8 cellular contexts compared by ENCODE assay signal in genomic region chr1:183180634-183181056, GRCh38. TPM values are rescaled to one million over a fixed set of nuclear protein-coding genes. Genes with fewer than 3 reads are reported as not detected.
DNase-seq lines count a peak whose midpoint lies in the region; ATAC-seq and TF ChIP-seq lines count a peak whose summit lies in the region.

No MANE protein-coding gene starts in this region.

- H4K20me1 ChIP-seq in GM23338 (replicated peaks; ENCODE audit: insufficient read depth) (no peaks in the 10 kb centered on the region), smooth muscle cell (ENCODE audit: low read depth) (no peaks in the 10 kb centered on the region)

- H3K79me2 ChIP-seq in GM23338 (replicated peaks; ENCODE audit: insufficient read depth): no peaks in the 10 kb centered on the region
- H3K79me2 ChIP-seq in smooth muscle cell (ENCODE audit: low read depth): no peaks in the 10 kb centered on the region

- H3K4me3 ChIP-seq in GM23338: no peak overlapping the region
- H3K4me3 ChIP-seq in RWPE2 (ENCODE audit: severe bottlenecking): no peak overlapping the region
- no peak overlapping the region for H3K4me3 ChIP-seq in gastroesophageal sphincter
- H3K4me3 ChIP-seq in smooth muscle cell: no peak overlapping the region

- no peaks in the 10 kb centered on the region; the same call in 1 of the 2 replicates for H3F3A ChIP-seq in GM23338 (replicated peaks; ENCODE audit: low read depth)
- no peaks in the 10 kb centered on the region for H3F3A ChIP-seq in smooth muscle cell (ENCODE audit: low read depth)

- ATAC-seq in GM23338 (peak; percentile 23), RWPE2 (ENCODE audit: low read depth) (peak; percentile 79), gastroesophageal sphincter (peak; percentile 72)

- H3K27me3 ChIP-seq in GM23338 (ENCODE audit: insufficient read depth): no peaks in the 10 kb centered on the region
- no peaks in the 10 kb centered on the region for H3K27me3 ChIP-seq in RWPE2 (ENCODE audit: insufficient read depth, poor library complexity, severe bottlenecking)
- no peaks in the 10 kb centered on the region for H3K27me3 ChIP-seq in gastroesophageal sphincter
- no peaks in the 10 kb centered on the region for H3K27me3 ChIP-seq in smooth muscle cell (ENCODE audit: low read depth)

- H3K27ac ChIP-seq in GM23338 (ENCODE audit: low read depth) (no peak overlapping the region), RWPE2 (ENCODE audit: poor library complexity, severe bottlenecking) (peak overlapping the region; percentile 96), gastroesophageal sphincter (peak overlapping the region; percentile 72 to 90 (median 78)), smooth muscle cell (ENCODE audit: low read depth) (peak overlapping the region; percentile 66)

- H2AFZ ChIP-seq in GM23338: peak overlapping the region; percentile 12; the same call in 1 of the 2 replicates
- H2AFZ ChIP-seq in smooth muscle cell (ENCODE audit: low read depth): peak overlapping the region; percentile 64

- H3K4me1 ChIP-seq in GM23338 (ENCODE audit: insufficient read depth) (peaks cover 28% of the 10 kb centered on the region), RWPE2 (ENCODE audit: insufficient read depth, poor library complexity, severe bottlenecking) (peaks cover 27% of the 10 kb centered on the region), gastroesophageal sphincter (peaks cover 2 to 39% (median 5%) of the 10 kb centered on the region in 3 donors), smooth muscle cell (ENCODE audit: low read depth) (peaks cover 10% of the 10 kb centered on the region)

- H3K36me3 Mint-ChIP-seq in GM23338 (ENCODE audit: low read depth): no peaks in the 10 kb centered on the region

- peak overlapping the region; percentile 51; the same call in 1 of the 2 replicates for H3K27ac Mint-ChIP-seq in GM23338

- H3K9me3 Mint-ChIP-seq in GM23338: no peaks in the 10 kb centered on the region

- H3K4me3 Mint-ChIP-seq in GM23338: no peak overlapping the region; the same call in 2 of the 3 replicates

- TF ChIP-seq POLR2A in gastroesophageal sphincter (IDR thresholded peaks at IDR 0.05): no peak

- H3K27me3 Mint-ChIP-seq in GM23338 (ENCODE audit: insufficient read depth, low read depth, poor library complexity): peaks cover 8% of the 10 kb centered on the region

- peaks cover 20% of the 10 kb centered on the region; the same call in 2 of the 3 replicates for H3K4me1 Mint-ChIP-seq in GM23338

- H3K4me2 ChIP-seq in GM23338 (no peak overlapping the region), smooth muscle cell (peak overlapping the region; percentile 43)

- DNase-seq in Daoy (ENCODE audit: low read depth) (peak; percentile 96), GM23338 (ENCODE audit: low spot score) (peak; percentile 30), RWPE2 (ENCODE audit: low spot score) (peak; percentile 67), smooth muscle cell (lab: John Stamatoyannopoulos, UW; ENCODE audit: unreplicated experiment) (no peak), NCI-H2171 (lab: John Stamatoyannopoulos, UW) (no peak), NCI-H345 treated with DMSO at 0.1 percent for 48 hours (lab: John Stamatoyannopoulos, UW; ENCODE audit: unreplicated experiment) (no peak), MV-4-11 (lab: John Stamatoyannopoulos, UW) (no peak)

- no peak for TF ChIP-seq EP300 in gastroesophageal sphincter (IDR thresholded peaks at IDR 0.05)

- TF ChIP-seq CTCF in GM23338 (conservative IDR thresholded peaks at IDR 0.05; ENCODE audit: low read depth in 2 of 2) (no peak), RWPE2 (IDR thresholded peaks at IDR 0.05; ENCODE audit: poor library complexity, severe bottlenecking) (no peak), gastroesophageal sphincter (IDR thresholded peaks at IDR 0.05) (no peak), smooth muscle cell (IDR thresholded peaks at IDR 0.05; ENCODE audit: borderline replicate concordance, insufficient read depth, poor library complexity, severe bottlenecking) (no peak)

- H3K9me2 ChIP-seq in GM23338 (ENCODE audit: insufficient read depth): no peaks in the 10 kb centered on the region

- H3K9ac ChIP-seq in smooth muscle cell (ENCODE audit: low read depth): peak overlapping the region; percentile 14

- H3K9me3 ChIP-seq in RWPE2 (ENCODE audit: severe bottlenecking) (no peaks in the 10 kb centered on the region), gastroesophageal sphincter (no peaks in the 10 kb centered on the region), smooth muscle cell (replicated peaks; ENCODE audit: low read depth) (no peaks in the 10 kb centered on the region)

- H3K36me3 ChIP-seq in GM23338 (ENCODE audit: insufficient read depth) (no peaks in the 10 kb centered on the region), RWPE2 (ENCODE audit: low read depth) (no peaks in the 10 kb centered on the region), gastroesophageal sphincter (no peaks in the 10 kb centered on the region), smooth muscle cell (ENCODE audit: low read depth) (no peaks in the 10 kb centered on the region)

- 22% methylated on average over 3 of the region's 3 CpGs; no CpG with 5 or more reads in 1 of the 2 donors for WGBS in gastroesophageal sphincter (ENCODE audit: low coverage in 1 of 2), 2 donors
- 68% methylated on average over 3 of the region's 3 CpGs for WGBS in smooth muscle cell (ENCODE audit: low lambda C conversion rate)

TF ChIP-seq in GM23338, 12 proteins besides CTCF, POLR2A, EP300 and RAD21:
- no peak for TF ChIP-seq JUNB (IDR thresholded peaks at IDR 0.05; ENCODE audit: unreplicated experiment)
- TF ChIP-seq, protein P1, sequence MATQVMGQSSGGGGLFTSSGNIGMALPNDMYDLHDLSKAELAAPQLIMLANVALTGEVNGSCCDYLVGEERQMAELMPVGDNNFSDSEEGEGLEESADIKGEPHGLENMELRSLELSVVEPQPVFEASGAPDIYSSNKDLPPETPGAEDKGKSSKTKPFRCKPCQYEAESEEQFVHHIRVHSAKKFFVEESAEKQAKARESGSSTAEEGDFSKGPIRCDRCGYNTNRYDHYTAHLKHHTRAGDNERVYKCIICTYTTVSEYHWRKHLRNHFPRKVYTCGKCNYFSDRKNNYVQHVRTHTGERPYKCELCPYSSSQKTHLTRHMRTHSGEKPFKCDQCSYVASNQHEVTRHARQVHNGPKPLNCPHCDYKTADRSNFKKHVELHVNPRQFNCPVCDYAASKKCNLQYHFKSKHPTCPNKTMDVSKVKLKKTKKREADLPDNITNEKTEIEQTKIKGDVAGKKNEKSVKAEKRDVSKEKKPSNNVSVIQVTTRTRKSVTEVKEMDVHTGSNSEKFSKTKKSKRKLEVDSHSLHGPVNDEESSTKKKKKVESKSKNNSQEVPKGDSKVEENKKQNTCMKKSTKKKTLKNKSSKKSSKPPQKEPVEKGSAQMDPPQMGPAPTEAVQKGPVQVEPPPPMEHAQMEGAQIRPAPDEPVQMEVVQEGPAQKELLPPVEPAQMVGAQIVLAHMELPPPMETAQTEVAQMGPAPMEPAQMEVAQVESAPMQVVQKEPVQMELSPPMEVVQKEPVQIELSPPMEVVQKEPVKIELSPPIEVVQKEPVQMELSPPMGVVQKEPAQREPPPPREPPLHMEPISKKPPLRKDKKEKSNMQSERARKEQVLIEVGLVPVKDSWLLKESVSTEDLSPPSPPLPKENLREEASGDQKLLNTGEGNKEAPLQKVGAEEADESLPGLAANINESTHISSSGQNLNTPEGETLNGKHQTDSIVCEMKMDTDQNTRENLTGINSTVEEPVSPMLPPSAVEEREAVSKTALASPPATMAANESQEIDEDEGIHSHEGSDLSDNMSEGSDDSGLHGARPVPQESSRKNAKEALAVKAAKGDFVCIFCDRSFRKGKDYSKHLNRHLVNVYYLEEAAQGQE (IDR thresholded peaks at IDR 0.05; ENCODE audit: unreplicated experiment): no peak
- TF ChIP-seq ETS1 (IDR thresholded peaks at IDR 0.05): no peak
- no peak for TF ChIP-seq CREB1 (CRISPR knock-in tag; IDR thresholded peaks at IDR 0.05; ENCODE audit: low read depth)

RNA-seq across cellular contexts. Expression of gene LAMC2, which starts 5.4 kb away (rescaled TPM):
- 1.4 and 1.6 TPM in 2 replicates for total RNA-seq in Daoy (2014; rRNA removed; shearing (Covaris generic))
- 19.0 and 19.5 TPM in 2 replicates for total RNA-seq in GM23338 (2014; rRNA removed; shearing (Covaris generic))
- polyA plus RNA-seq in GM23338 (2016; fragmentation: Nextera tagmentation; extraction: Ambion mirVana) (3.4 and 4.3 TPM in 2 replicates), smooth muscle cell (35.1 and 117 TPM in 2 replicates)
- total RNA-seq in gastroesophageal sphincter (10 to 100 TPM; 10.2 to 43.4 (median 18.4) TPM), smooth muscle cell (120 TPM in 2 replicates)

Comparison
In these comparisons a context has a peak if more than half of its experiments do, and no peak if none do; other contexts are left out.
1. DNase-seq: peak in Daoy (single experiment), GM23338 (single experiment) and RWPE2 (single experiment); none in smooth muscle cell (single experiment), NCI-H2171 (single experiment), NCI-H345 treated with DMSO at 0.1 percent for 48 hours (single experiment) and MV-4-11 (single experiment).
2. ATAC-seq: peak in every context shown above with its lines; median percentile 79 in RWPE2; 72 in gastroesophageal sphincter; 23 in GM23338.